ENCODE assay signal across 18 cellular contexts in genomic region chr4:143768007-143768591, GRCh38.
DNase-seq lines count a peak whose midpoint lies in the region; ATAC-seq and TF ChIP-seq lines count a peak whose summit lies in the region.
"Had no signal": no experiment of that assay in that cellular context is flagged by ENCODE, and none has a peak within 500 bp of the region (broad histone marks: within the 10 kb centered on the region; RNA-seq: fewer than 3 reads in every experiment).

No MANE protein-coding gene starts in this region.

- no peak overlapping the region for H2AFZ ChIP-seq in GM23338

- H4K20me1 ChIP-seq in GM23338 (replicated peaks; ENCODE audit: insufficient read depth): no peaks in the 10 kb centered on the region

- POLR2A ChIA-PET in GM10248 (lab: Yijun Ruan, JAX): no interaction called here

- H3K9me2 ChIP-seq in GM23338 (ENCODE audit: insufficient read depth): no peaks in the 10 kb centered on the region

- H3K4me1 Mint-ChIP-seq in GM23338: no peaks in the 10 kb centered on the region
- H3K4me1 Mint-ChIP-seq: stimulated activated memory B cell treated with anti-CD40 and anti-IgM and Interleukin-4, amounts not matched to agents 10 μg/mL and 1 μg/mL and 100 μg/mL, for 72 hours had no signal

- H3K79me2 ChIP-seq in GM23338 (replicated peaks; ENCODE audit: insufficient read depth): no peaks in the 10 kb centered on the region

- no peak for ATAC-seq in GM23338
- ATAC-seq: stimulated activated memory B cell treated with anti-CD40 and anti-IgM and Interleukin-4, amounts not matched to agents 10 μg/mL and 1 μg/mL and 100 μg/mL, for 72 hours had no signal

- intact Hi-C loops in head of caudate nucleus (cut with DNase I): no loop called here

- no peak overlapping the region for H3K4me2 ChIP-seq in GM23338

- DNase-seq in A172 (ENCODE audit: low spot score) (peak; percentile 69), GM23338 (ENCODE audit: low spot score) (no peak), astrocyte of the hippocampus (ENCODE audit: low read depth, low spot score) (peak; percentile 70), islet precursor cell (peak; percentile 46), mucosa of gallbladder (ENCODE audit: low spot score) (no peak), GM10248 (ENCODE audit: extremely low spot score) (no peak), head of caudate nucleus (no peak), NCI-H748 treated with DMSO at 0.1 percent for 48 hours (lab: John Stamatoyannopoulos, UW) (no peak)
- DNase-seq: activated CD4-positive, CD25-positive, alpha-beta regulatory T cell treated with anti-CD3 and anti-CD28 coated beads, Interleukin-2, amount 50 U/mL, for 72 hours; NCI-H1694 treated with DMSO at 0.1 percent for 48 hours; NCI-H524; Peyer's patch; sigmoid colon; uterus had no signal

- H3K36me3 Mint-ChIP-seq in GM23338 (ENCODE audit: low read depth): no peaks in the 10 kb centered on the region
- H3K36me3 Mint-ChIP-seq: activated naive CD8-positive, alpha-beta T cell; stimulated activated memory B cell treated with anti-CD40 and anti-IgM and Interleukin-4, amounts not matched to agents 10 μg/mL and 1 μg/mL and 100 μg/mL, for 72 hours had no signal

- no peaks in the 10 kb centered on the region for H3F3A ChIP-seq in GM23338 (replicated peaks; ENCODE audit: low read depth)

- H3K4me3 ChIP-seq in GM23338: no peak overlapping the region
- H3K4me3 ChIP-seq: HAP-1, Peyer's patch, sigmoid colon, uterus had no signal

- no peak overlapping the region for H3K4me3 Mint-ChIP-seq in GM23338
- H3K4me3 Mint-ChIP-seq: activated naive CD8-positive, alpha-beta T cell; stimulated activated memory B cell treated with anti-CD40 and anti-IgM and Interleukin-4, amounts not matched to agents 10 μg/mL and 1 μg/mL and 100 μg/mL, for 72 hours had no signal

- H3K9me3 Mint-ChIP-seq in GM23338: no peaks in the 10 kb centered on the region; the same call in 2 of the 3 replicates
- H3K9me3 Mint-ChIP-seq: stimulated activated memory B cell treated with anti-CD40 and anti-IgM and Interleukin-4, amounts not matched to agents 10 μg/mL and 1 μg/mL and 100 μg/mL, for 72 hours had no signal

- H3K4me1 ChIP-seq in GM23338 (ENCODE audit: insufficient read depth): no peaks in the 10 kb centered on the region
- H3K4me1 ChIP-seq: HAP-1, Peyer's patch, sigmoid colon, uterus had no signal

- H3K27me3 ChIP-seq in GM23338 (ENCODE audit: insufficient read depth): no peaks in the 10 kb centered on the region
- H3K27me3 ChIP-seq: Peyer's patch, sigmoid colon, uterus had no signal

- H3K27ac Mint-ChIP-seq in GM23338: 0 out of 2 replicates have a peak overlapping the region, but pooled peaks have one; percentile 55
- H3K27ac Mint-ChIP-seq: activated naive CD8-positive, alpha-beta T cell; stimulated activated memory B cell treated with anti-CD40 and anti-IgM and Interleukin-4, amounts not matched to agents 10 μg/mL and 1 μg/mL and 100 μg/mL, for 72 hours had no signal

- H3K27ac ChIP-seq in GM23338 (ENCODE audit: low read depth): no peak overlapping the region
- H3K27ac ChIP-seq: epithelial cell of prostate, Peyer's patch, sigmoid colon, uterus had no signal

- CTCF ChIA-PET in GM10248 (lab: Yijun Ruan, JAX): no interaction called here

- no peaks in the 10 kb centered on the region for H3K36me3 ChIP-seq in GM23338 (ENCODE audit: insufficient read depth)
- H3K36me3 ChIP-seq: HAP-1, Peyer's patch, sigmoid colon, uterus had no signal

- peaks cover 1% of the 10 kb centered on the region for H3K27me3 Mint-ChIP-seq in GM23338 (ENCODE audit: insufficient read depth, low read depth, poor library complexity)
- H3K27me3 Mint-ChIP-seq: activated naive CD8-positive, alpha-beta T cell had no signal

- TF ChIP-seq CTCF in GM23338 (conservative IDR thresholded peaks at IDR 0.05; ENCODE audit: low read depth in 2 of 2) (no peak), GM10248 (IDR thresholded peaks at IDR 0.05; ENCODE audit: control extremely low read depth, extremely low read depth, low read depth, missing control alignments) (no peak)

TF ChIP-seq in GM23338, 12 proteins besides CTCF, POLR2A, EP300 and RAD21:
- TF ChIP-seq POLR2AphosphoS5 (IDR thresholded peaks at IDR 0.05; ENCODE audit: low read depth) (no peak), ZNF462 (CRISPR knock-in tag; IDR thresholded peaks at IDR 0.05) (no peak), ZNF331 (CRISPR knock-in tag; IDR thresholded peaks at IDR 0.05; ENCODE audit: low read depth) (no peak)
TF ChIP-seq in GM23338: peak in this region for 0.

Comparison
In these comparisons a context has a peak if more than half of its experiments do, and no peak if none do; other contexts are left out.
1. DNase-seq: peak in A172 (single experiment), astrocyte of the hippocampus (single experiment) and islet precursor cell (single experiment); none in GM23338 (single experiment), mucosa of gallbladder (single experiment), GM10248 (single experiment), head of caudate nucleus (0 of 42) and NCI-H748 treated with DMSO at 0.1 percent for 48 hours (single experiment).